ENCODE assay signal across 8 cellular contexts in genomic region chr2:100610381-100610831, GRCh38. TPM values are rescaled to one million over a fixed set of nuclear protein-coding genes. Genes with fewer than 3 reads are reported as not detected.
DNase-seq lines count a peak whose midpoint lies in the region; ATAC-seq and TF ChIP-seq lines count a peak whose summit lies in the region.

No MANE protein-coding gene starts in this region.

- H3K9me2 ChIP-seq in neural cell (ENCODE audit: insufficient read depth, low read length) = no peaks in the 10 kb centered on the region

- H3K36me3 ChIP-seq in CD4-positive, CD25-positive, alpha-beta regulatory T cell (ENCODE audit: control insufficient read depth, insufficient read depth, low read length) = no peaks in the 10 kb centered on the region
- H3K36me3 ChIP-seq in HAP-1 (replicated peaks) = no peaks in the 10 kb centered on the region
- H3K36me3 ChIP-seq in OCI-LY3 (replicated peaks; ENCODE audit: low read depth, low read length) = no peaks in the 10 kb centered on the region
- H3K36me3 ChIP-seq in esophagus squamous epithelium = no peaks in the 10 kb centered on the region
- H3K36me3 ChIP-seq in neural cell (ENCODE audit: insufficient read depth, low read length) = no peaks in the 10 kb centered on the region

- peaks cover 1% of the 10 kb centered on the region for H3K27me3 ChIP-seq in CD4-positive, CD25-positive, alpha-beta regulatory T cell (ENCODE audit: control insufficient read depth, insufficient read depth, low read length)
- no peaks in the 10 kb centered on the region for H3K27me3 ChIP-seq in HAP-1 (ENCODE audit: low read depth)
- peaks cover 10% of the 10 kb centered on the region for H3K27me3 ChIP-seq in OCI-LY3 (ENCODE audit: low read depth, low read length)
- H3K27me3 ChIP-seq in esophagus squamous epithelium = no peaks in the 10 kb centered on the region
- no peaks in the 10 kb centered on the region for H3K27me3 ChIP-seq in neural cell (ENCODE audit: insufficient read depth, low read depth, low read length)

- in situ Hi-C loops in HAP-1 (cut with MboI; ENCODE audit: low sequenced_read_pairs) = loop anchor here (5.0 kb wide), 1 partner anchor 382 kb away; no protein-coding TSS in a partner anchor

- H3K9me3 ChIP-seq in CD4-positive, CD25-positive, alpha-beta regulatory T cell (ENCODE audit: control insufficient read depth in 2 of 2, low read length in 2 of 2) = no peaks in the 10 kb centered on the region
- no peaks in the 10 kb centered on the region for H3K9me3 ChIP-seq in HAP-1
- no peaks in the 10 kb centered on the region for H3K9me3 ChIP-seq in OCI-LY3 (ENCODE audit: insufficient read depth, low read length)
- H3K9me3 ChIP-seq in esophagus squamous epithelium = no peaks in the 10 kb centered on the region
- H3K9me3 ChIP-seq in neural cell (ENCODE audit: low read length) = no peaks in the 10 kb centered on the region

- H3K4me3 Mint-ChIP-seq in CD4-positive, CD25-positive, alpha-beta regulatory T cell = no peak overlapping the region
- no peak overlapping the region for H3K4me3 Mint-ChIP-seq in stimulated activated naive CD8-positive, alpha-beta T cell treated with anti-CD3 and anti-CD28 coated beads, Interleukin-15, amount 100 ng/mL, for 72 hours

- H2AFZ ChIP-seq in OCI-LY3 (ENCODE audit: low read depth, low read length) (no peak overlapping the region), neural cell (ENCODE audit: low read depth, low read length) (no peak overlapping the region)

- H3K27ac ChIP-seq in CD4-positive, CD25-positive, alpha-beta regulatory T cell (ENCODE audit: insufficient read depth, low read length, poor library complexity, severe bottlenecking) = no peak overlapping the region
- no peak overlapping the region for H3K27ac ChIP-seq in OCI-LY3 (ENCODE audit: low read length)
- H3K27ac ChIP-seq in esophagus squamous epithelium = no peak overlapping the region
- H3K27ac ChIP-seq in neural cell (ENCODE audit: low read length) = no peak overlapping the region

- peaks cover 12% of the 10 kb centered on the region for H3K27me3 Mint-ChIP-seq in CD4-positive, CD25-positive, alpha-beta regulatory T cell
- peaks cover 6% of the 10 kb centered on the region for H3K27me3 Mint-ChIP-seq in stimulated activated naive CD8-positive, alpha-beta T cell treated with anti-CD3 and anti-CD28 coated beads, Interleukin-15, amount 100 ng/mL, for 72 hours

- no peak for TF ChIP-seq POLR2A in esophagus squamous epithelium (IDR thresholded peaks at IDR 0.05)

- H3F3A ChIP-seq in neural cell (ENCODE audit: insufficient read depth, low read length, poor library complexity, severe bottlenecking) = no peaks in the 10 kb centered on the region

- 8 to 9% methylated on average over 9 to 11 of the region's 13 CpGs for WGBS in esophagus squamous epithelium, 2 donors

- H3K79me2 ChIP-seq in OCI-LY3 (ENCODE audit: low read length) (no peaks in the 10 kb centered on the region), neural cell (replicated peaks; ENCODE audit: insufficient read depth, low read length) (no peaks in the 10 kb centered on the region)

- H3K9ac ChIP-seq in OCI-LY3 (ENCODE audit: low read length) = no peak overlapping the region
- H3K9ac ChIP-seq in neural cell (ENCODE audit: low read length) = no peak overlapping the region

- H4K20me1 ChIP-seq in OCI-LY3 (ENCODE audit: insufficient read depth, low read length) (no peaks in the 10 kb centered on the region), neural cell (ENCODE audit: insufficient read depth) (no peaks in the 10 kb centered on the region)

- H3K4me1 ChIP-seq in CD4-positive, CD25-positive, alpha-beta regulatory T cell (ENCODE audit: control insufficient read depth, insufficient read depth, low read length, poor library complexity, severe bottlenecking) = no peaks in the 10 kb centered on the region
- H3K4me1 ChIP-seq in HAP-1 (no peaks in the 10 kb centered on the region), OCI-LY3 (ENCODE audit: low read length) (no peaks in the 10 kb centered on the region), esophagus squamous epithelium (no peaks in the 10 kb centered on the region)

- peak; percentile 82 for ATAC-seq in CD4-positive, CD25-positive, alpha-beta regulatory T cell (ENCODE audit: low read depth in 2 of 2)
- peak; percentile 93 for ATAC-seq in stimulated activated naive CD8-positive, alpha-beta T cell treated with anti-CD3 and anti-CD28 coated beads, Interleukin-15, amount 100 ng/mL, for 72 hours
- no peak for ATAC-seq in GM21717 (IDR thresholded peaks at IDR 0.05; ENCODE audit: unreplicated experiment)

- TF ChIP-seq RAD21 in neural cell (conservative IDR thresholded peaks at IDR 0.05) = peak; percentile 96

- H3K4me3 ChIP-seq in CD4-positive, CD25-positive, alpha-beta regulatory T cell (ENCODE audit: low read depth, low read length) = no peak overlapping the region
- no peak overlapping the region for H3K4me3 ChIP-seq in HAP-1
- no peak overlapping the region for H3K4me3 ChIP-seq in OCI-LY3 (ENCODE audit: low read length)
- no peak overlapping the region for H3K4me3 ChIP-seq in esophagus squamous epithelium
- H3K4me3 ChIP-seq in neural cell (ENCODE audit: low read length) = no peak overlapping the region

- peaks cover 0 to 1% (median 0%) of the 10 kb centered on the region in 7 donors for H3K9me3 Mint-ChIP-seq in CD4-positive, CD25-positive, alpha-beta regulatory T cell
- H3K9me3 Mint-ChIP-seq in stimulated activated naive CD8-positive, alpha-beta T cell treated with anti-CD3 and anti-CD28 coated beads, Interleukin-15, amount 100 ng/mL, for 72 hours = no peaks in the 10 kb centered on the region

- intact Hi-C loops in esophagus squamous epithelium (cut with DNase I) = no loop called here

- no peak overlapping the region for H3K4me2 ChIP-seq in OCI-LY3 (ENCODE audit: low read length)
- no peak overlapping the region for H3K4me2 ChIP-seq in neural cell (ENCODE audit: low read length)

- TF ChIP-seq CTCF in OCI-LY3 (IDR thresholded peaks at IDR 0.05; ENCODE audit: low read depth, low read length) (peak; percentile 73), esophagus squamous epithelium (IDR thresholded peaks at IDR 0.05) (peak in 5 of 6 experiments; percentile 44 to 68 (median 51)), neural cell (IDR thresholded peaks at IDR 0.05; ENCODE audit: poor library complexity, severe bottlenecking) (peak; percentile 86)

- no peak for TF ChIP-seq EP300 in neural cell (conservative IDR thresholded peaks at IDR 0.05; ENCODE audit: poor library complexity, severe bottlenecking)

- no peaks in the 10 kb centered on the region for H3K36me3 Mint-ChIP-seq in CD4-positive, CD25-positive, alpha-beta regulatory T cell

- H3K4me1 Mint-ChIP-seq in CD4-positive, CD25-positive, alpha-beta regulatory T cell = peaks cover 0 to 6% (median 2%) of the 10 kb centered on the region in 4 donors
- H3K4me1 Mint-ChIP-seq in stimulated activated naive CD8-positive, alpha-beta T cell treated with anti-CD3 and anti-CD28 coated beads, Interleukin-15, amount 100 ng/mL, for 72 hours = peaks cover 13% of the 10 kb centered on the region

- H3K27ac Mint-ChIP-seq in CD4-positive, CD25-positive, alpha-beta regulatory T cell = no peak overlapping the region
- H3K27ac Mint-ChIP-seq in stimulated activated naive CD8-positive, alpha-beta T cell treated with anti-CD3 and anti-CD28 coated beads, Interleukin-15, amount 100 ng/mL, for 72 hours = no peak overlapping the region

- peak; percentile 43 to 71 (median 71) for DNase-seq in CD4-positive, CD25-positive, alpha-beta regulatory T cell
- DNase-seq in HAP-1 (ENCODE audit: low spot score in 2 of 2) = peak; percentile 34 to 83
- peak; percentile 63 for DNase-seq in activated T-cell treated with anti-CD3 and anti-CD28 coated beads for 24 hours (ENCODE audit: low read depth)
- DNase-seq in esophagus squamous epithelium (lab: John Stamatoyannopoulos, UW) = no peak
- DNase-seq in stimulated activated naive CD8-positive, alpha-beta T cell treated with anti-CD3 and anti-CD28 coated beads, Interleukin-15, amount 100 ng/mL, for 72 hours = peak; percentile 70 to 78

TF ChIP-seq in neural cell, 6 proteins besides CTCF, POLR2A, EP300 and RAD21:
- peak; percentile 95 for TF ChIP-seq SMC3 (conservative IDR thresholded peaks at IDR 0.05; ENCODE audit: poor library complexity)
- no peak for TF ChIP-seq EZH2 (IDR thresholded peaks at IDR 0.05; ENCODE audit: borderline replicate concordance, insufficient read depth, low read length, poor library complexity, severe bottlenecking)

RNA-seq across cellular contexts. Expression of gene PDCL3, which starts 47.6 kb away (rescaled TPM):
- total RNA-seq in CD4-positive, CD25-positive, alpha-beta regulatory T cell = 45.2 TPM
- 10 to 100 TPM; 52.1 to 62.5 (median 58.1) TPM for polyA plus RNA-seq in CD4-positive, CD25-positive, alpha-beta regulatory T cell
- 10 to 100 TPM; 22.4 to 31.5 (median 28.1) TPM for total RNA-seq in esophagus squamous epithelium
- 13.0 and 18.5 TPM in 2 replicates for polyA plus RNA-seq in neural cell
- 15.8 and 20.3 TPM in 2 replicates for polyA minus RNA-seq in neural cell
